Comparison of ENCODE assay signal across 8 cellular contexts in genomic region chr6:85354761-85355618, GRCh38.
DNase-seq lines count a peak whose midpoint lies in the region; ATAC-seq and TF ChIP-seq lines count a peak whose summit lies in the region.

No MANE protein-coding gene starts in this region.

- H3K27ac ChIP-seq in SK-N-MC, result no peak overlapping the region
- H3K27ac ChIP-seq in heart left ventricle, result no peak overlapping the region

- ATAC-seq in GM21786 (IDR thresholded peaks at IDR 0.05; ENCODE audit: unreplicated experiment) (peak; percentile 85), heart left ventricle (peak; percentile 64 to 89 (median 86)), HG03521 (IDR thresholded peaks at IDR 0.05; ENCODE audit: unreplicated experiment) (no peak)

- H3K4me3 Mint-ChIP-seq in activated naive CD8-positive, alpha-beta T cell treated with anti-CD3 and anti-CD28 coated beads for 36 hours, result no peak overlapping the region

- DNase-seq in EL (peak; percentile 78), LNCaP clone FGC (ENCODE audit: low read depth) (no peak), SK-N-MC (ENCODE audit: low read depth, low spot score) (peak; percentile 55), heart left ventricle (peak; percentile 44 to 73 (median 64)), renal cortical epithelial cell (ENCODE audit: low read depth) (peak; percentile 39)
- DNase-seq in activated naive CD8-positive, alpha-beta T cell treated with anti-CD3 and anti-CD28 coated beads for 36 hours, result peak; percentile 51

- no peaks in the 10 kb centered on the region for H3K27me3 Mint-ChIP-seq in activated naive CD8-positive, alpha-beta T cell treated with anti-CD3 and anti-CD28 coated beads for 36 hours

- H3K36me3 ChIP-seq in SK-N-MC (ENCODE audit: insufficient read depth, low read length) (no peaks in the 10 kb centered on the region), heart left ventricle (no peaks in the 10 kb centered on the region)

- TF ChIP-seq CTCF in LNCaP clone FGC (IDR thresholded peaks at IDR 0.05; ENCODE audit: control insufficient read depth, extremely low read depth, insufficient read depth) (peak; percentile 87), heart left ventricle (IDR thresholded peaks at IDR 0.05) (peak; percentile 85 to 97 (median 92))

- no peak overlapping the region for H3K9ac ChIP-seq in SK-N-MC (ENCODE audit: insufficient read length)

- H3K9me3 Mint-ChIP-seq in activated naive CD8-positive, alpha-beta T cell treated with anti-CD3 and anti-CD28 coated beads for 36 hours, result no peaks in the 10 kb centered on the region

- no peaks in the 10 kb centered on the region for H3K4me1 ChIP-seq in heart left ventricle

- intact Hi-C loops in heart left ventricle (cut with DNase I), result loop anchor here in 9 of 10 donors (1.0 to 10.0 kb wide), 5 partner anchors 128 to 330 kb away; no protein-coding TSS in a partner anchor

- H3K4me1 Mint-ChIP-seq in activated naive CD8-positive, alpha-beta T cell treated with anti-CD3 and anti-CD28 coated beads for 36 hours, result peaks cover 1% of the 10 kb centered on the region

- no peaks in the 10 kb centered on the region for H3K36me3 Mint-ChIP-seq in activated naive CD8-positive, alpha-beta T cell treated with anti-CD3 and anti-CD28 coated beads for 36 hours

- WGBS in heart left ventricle, 4 donors, result 27 to 30% (median 28%) methylated on average over 10 of the region's 10 CpGs

- no peaks in the 10 kb centered on the region for H3K9me3 ChIP-seq in SK-N-MC (ENCODE audit: low read depth, low read length)
- H3K9me3 ChIP-seq in heart left ventricle, result no peaks in the 10 kb centered on the region

- H3K4me3 ChIP-seq in LNCaP clone FGC (ENCODE audit: low read depth, low read length) (no peak overlapping the region), SK-N-MC (no peak overlapping the region), heart left ventricle (no peak overlapping the region)

- H3K27me3 ChIP-seq in heart left ventricle, result peaks cover 0 to 4% (median 0%) of the 10 kb centered on the region in 9 donors

- H3K27ac Mint-ChIP-seq in activated naive CD8-positive, alpha-beta T cell treated with anti-CD3 and anti-CD28 coated beads for 36 hours, result no peak overlapping the region

- no peak for TF ChIP-seq POLR2A in heart left ventricle (IDR thresholded peaks at IDR 0.05)
